In genomic region chr6:145891126-145891525, GRCh38 we compare ENCODE assay signal across 25 cellular contexts.
DNase-seq lines count a peak whose midpoint lies in the region; ATAC-seq and TF ChIP-seq lines count a peak whose summit lies in the region.
"Had no signal": no experiment of that assay in that cellular context is flagged by ENCODE, and none has a peak within 500 bp of the region (broad histone marks: within the 10 kb centered on the region; RNA-seq: fewer than 3 reads in every experiment).

No MANE protein-coding gene starts in this region.

- no peaks in the 10 kb centered on the region for H3K4me1 Mint-ChIP-seq in activated CD4-positive, alpha-beta T cell treated with anti-CD3 and anti-CD28 coated beads, Interleukin-2, amount 10 ng/mL, durations not matched to agents 24 days and 14 days
- no peaks in the 10 kb centered on the region for H3K4me1 Mint-ChIP-seq in effector memory CD8-positive, alpha-beta T cell (ENCODE audit: low read depth in 2 of 2)
- H3K4me1 Mint-ChIP-seq: activated naive CD8-positive, alpha-beta T cell treated with anti-CD3 and anti-CD28 coated beads, Interleukin-2, amount 10 ng/mL, durations not matched to agents 7 days and 5 days; memory B cell; natural killer cell had no signal

- ATAC-seq in left lobe of liver (peak; percentile 13), HG03442 (IDR thresholded peaks at IDR 0.05; ENCODE audit: unreplicated experiment) (no peak)
- ATAC-seq in effector memory CD8-positive, alpha-beta T cell (replicated peaks) = no peak
- ATAC-seq: CD8-positive, alpha-beta T cell; natural killer cell had no signal

- H3K27me3 Mint-ChIP-seq in activated CD4-positive, alpha-beta T cell treated with anti-CD3 and anti-CD28 coated beads, Interleukin-2, amount 10 ng/mL, durations not matched to agents 24 days and 14 days = no peaks in the 10 kb centered on the region
- no peaks in the 10 kb centered on the region for H3K27me3 Mint-ChIP-seq in effector memory CD8-positive, alpha-beta T cell
- H3K27me3 Mint-ChIP-seq: activated naive CD8-positive, alpha-beta T cell treated with anti-CD3 and anti-CD28 coated beads, Interleukin-2, amount 10 ng/mL, durations not matched to agents 7 days and 5 days; memory B cell had no signal

- no peak overlapping the region for H3K4me3 Mint-ChIP-seq in activated CD4-positive, alpha-beta T cell treated with anti-CD3 and anti-CD28 coated beads, Interleukin-2, amount 10 ng/mL, durations not matched to agents 24 days and 14 days
- no peak overlapping the region for H3K4me3 Mint-ChIP-seq in effector memory CD8-positive, alpha-beta T cell
- H3K4me3 Mint-ChIP-seq: activated naive CD8-positive, alpha-beta T cell treated with anti-CD3 and anti-CD28 coated beads, Interleukin-2, amount 10 ng/mL, durations not matched to agents 7 days and 5 days; CD8-positive, alpha-beta T cell; memory B cell; natural killer cell had no signal

- POLR2A ChIA-PET in AG04450 (lab: Yijun Ruan, JAX) = interaction anchor here (0.6 to 1.2 kb wide), 3 partner anchors 13 to 155 kb away, joined by 3 to 6 read pairs (median 5); partner anchors contain the start of gene FBXO30

- H3K36me3 ChIP-seq in tibial artery = peaks cover 14 to 44% (median 15%) of the 10 kb centered on the region in 3 donors

- H3K9me3 ChIP-seq in AG04450 (ENCODE audit: control insufficient read depth, insufficient read depth, low read length) (no peaks in the 10 kb centered on the region), tibial artery (no peaks in the 10 kb centered on the region)
- H3K9me3 ChIP-seq: esophagus squamous epithelium, HAP-1 had no signal

- TF ChIP-seq CTCF in AG04450 (IDR thresholded peaks at IDR 0.05; ENCODE audit: low read depth, low read length) (no peak), cardiac fibroblast (IDR thresholded peaks at IDR 0.05; ENCODE audit: low read depth, low read length) (no peak), tibial artery (IDR thresholded peaks at IDR 0.05) (no peak)

- H3K4me3 ChIP-seq in AG04450 (ENCODE audit: low read depth, low read length) (no peak overlapping the region), cardiac fibroblast (replicated peaks in 1 of 2; ENCODE audit: low read depth in 2 of 2, low read length in 2 of 2) (no peak overlapping the region), tibial artery (no peak overlapping the region)
- H3K4me3 ChIP-seq: esophagus squamous epithelium, HAP-1, PC-9, SK-N-MC, skin epidermis had no signal

- intact Hi-C loops in activated CD4-positive, alpha-beta T cell treated with anti-CD3 and anti-CD28 coated beads, Interleukin-2, amount 10 ng/mL, durations not matched to agents 24 days and 14 days (cut with micrococcal nuclease) = no loop called here
- intact Hi-C loops in tibial artery (cut with DNase I; ENCODE audit: low total_unique reads) = no loop called here

- no peaks in the 10 kb centered on the region for H3K9me3 Mint-ChIP-seq in activated CD4-positive, alpha-beta T cell treated with anti-CD3 and anti-CD28 coated beads, Interleukin-2, amount 10 ng/mL, durations not matched to agents 24 days and 14 days
- no peaks in the 10 kb centered on the region for H3K9me3 Mint-ChIP-seq in effector memory CD8-positive, alpha-beta T cell
- H3K9me3 Mint-ChIP-seq: activated naive CD8-positive, alpha-beta T cell treated with anti-CD3 and anti-CD28 coated beads, Interleukin-2, amount 10 ng/mL, durations not matched to agents 7 days and 5 days; CD8-positive, alpha-beta T cell; memory B cell; natural killer cell had no signal

- CTCF ChIA-PET in AG04450 (lab: Charles Lee) = no interaction called here

- H3K4me1 ChIP-seq in tibial artery = no peaks in the 10 kb centered on the region
- H3K4me1 ChIP-seq: esophagus squamous epithelium, HAP-1 had no signal

- H3K27ac ChIP-seq in AG04450 (ENCODE audit: low read depth, low read length) (peak overlapping the region; percentile 69), tibial artery (no peak overlapping the region)
- H3K27ac ChIP-seq: esophagus squamous epithelium, PC-9, SK-N-MC, skin epidermis had no signal

- peaks cover 20% of the 10 kb centered on the region for H3K36me3 Mint-ChIP-seq in activated CD4-positive, alpha-beta T cell treated with anti-CD3 and anti-CD28 coated beads, Interleukin-2, amount 10 ng/mL, durations not matched to agents 24 days and 14 days (ENCODE audit: low read depth)
- peaks cover 17% of the 10 kb centered on the region for H3K36me3 Mint-ChIP-seq in effector memory CD8-positive, alpha-beta T cell (ENCODE audit: insufficient read depth)

- DNase-seq in AG04450 (ENCODE audit: low read depth, low spot score) = peak; percentile 86
- DNase-seq in HCEC 1CT = peak; percentile 76
- peak; percentile 78 to 89 for DNase-seq in cardiac fibroblast (ENCODE audit: low read depth in 2 of 2)
- DNase-seq in left lobe of liver (ENCODE audit: low spot score) = no peak
- DNase-seq in activated CD4-positive, alpha-beta T cell treated with anti-CD3 and anti-CD28 coated beads, Interleukin-2, amount 10 ng/mL, durations not matched to agents 24 days and 14 days = no peak
- no peak for DNase-seq in effector memory CD8-positive, alpha-beta T cell
- DNase-seq in tibial artery = no peak
- DNase-seq: activated CD4-positive, CD25-positive, alpha-beta regulatory T cell treated with anti-CD3 and anti-CD28 coated beads, Interleukin-2, amount 50 U/mL, for 72 hours; activated naive CD8-positive, alpha-beta T cell treated with anti-CD3 and anti-CD28 coated beads, Interleukin-2, amount 10 ng/mL, durations not matched to agents 7 days and 5 days; caudate nucleus; CD8-positive, alpha-beta T cell; DMS79 treated with DMSO at 0.1 percent for 48 hours; esophagus squamous epithelium; hypothalamus; natural killer cell; NCI-H146; NCI-H774; PC-9; stimulated activated CD8-positive, alpha-beta memory T cell treated with anti-CD3 and anti-CD28 coated beads, Interleukin-4, amount 100 ng/mL, for 48 hours; T-helper 9 cell had no signal

- H3K27me3 ChIP-seq in AG04450 (ENCODE audit: control insufficient read depth, insufficient read depth, low read length) (no peaks in the 10 kb centered on the region), tibial artery (no peaks in the 10 kb centered on the region)
- H3K27me3 ChIP-seq: esophagus squamous epithelium had no signal

- no peak overlapping the region for H3K27ac Mint-ChIP-seq in activated CD4-positive, alpha-beta T cell treated with anti-CD3 and anti-CD28 coated beads, Interleukin-2, amount 10 ng/mL, durations not matched to agents 24 days and 14 days
- no peak overlapping the region for H3K27ac Mint-ChIP-seq in effector memory CD8-positive, alpha-beta T cell
- H3K27ac Mint-ChIP-seq: activated naive CD8-positive, alpha-beta T cell treated with anti-CD3 and anti-CD28 coated beads, Interleukin-2, amount 10 ng/mL, durations not matched to agents 7 days and 5 days; CD8-positive, alpha-beta T cell; memory B cell; natural killer cell had no signal

Comparison
In these comparisons a context has a peak if more than half of its experiments do, and no peak if none do; other contexts are left out.
1. DNase-seq: peak in AG04450 (single experiment), HCEC 1CT (single experiment) and cardiac fibroblast (2 of 2); none in left lobe of liver (single experiment), activated CD4-positive, alpha-beta T cell treated with anti-CD3 and anti-CD28 coated beads, Interleukin-2, amount 10 ng/mL, durations not matched to agents 24 days and 14 days (single experiment), effector memory CD8-positive, alpha-beta T cell (0 of 3) and tibial artery (0 of 2).